25 cellular contexts compared by ENCODE assay signal in genomic region chr19:30207357-30207756, GRCh38.
"Had no signal": no experiment of that assay in that cellular context is flagged by ENCODE, and none has a peak within 500 bp of the region (broad histone marks: within the 10 kb centered on the region; RNA-seq: fewer than 3 reads in every experiment).

No MANE protein-coding gene starts in this region.

- ATAC-seq: effector memory CD8-positive, alpha-beta T cell; foreskin keratinocyte; left colon; left ventricle myocardium superior; natural killer cell treated with Interleukin-12 subunit alpha and Interleukin-12 subunit beta and Interleukin-15 and Interleukin-18, amount 100 ng/mL, for 72 hours; pancreas; right cardiac atrium; stimulated activated effector memory CD8-positive, alpha-beta T cell treated with anti-CD3 and anti-CD28 coated beads, Interleukin-12 subunit alpha, Interleukin-12 subunit beta, amount 100 ng/mL, for 72 hours; stimulated activated naive CD8-positive, alpha-beta T cell treated with anti-CD3 and anti-CD28 coated beads, Interleukin-15, Interleukin-2, amounts not matched to agents 100 U/mL and 50 U/mL, for 24 hours had no signal

- H3K27ac Mint-ChIP-seq: effector memory CD8-positive, alpha-beta T cell; natural killer cell treated with Interleukin-12 subunit alpha and Interleukin-12 subunit beta and Interleukin-15 and Interleukin-18, amount 100 ng/mL, for 72 hours; neural progenitor cell; progenitor cell of endocrine pancreas; stimulated activated effector memory CD8-positive, alpha-beta T cell treated with anti-CD3 and anti-CD28 coated beads, Interleukin-12 subunit alpha, Interleukin-12 subunit beta, amount 100 ng/mL, for 72 hours had no signal

- H3K9ac ChIP-seq: neural progenitor cell had no signal

- H3K9me3 ChIP-seq: pancreas, suprapubic skin, thyroid gland, upper lobe of left lung, uterus had no signal

- H3K27ac ChIP-seq: dorsolateral prefrontal cortex, foreskin keratinocyte, hepatocyte, neural progenitor cell, pancreas, suprapubic skin, thyroid gland, upper lobe of left lung, uterus had no signal

- H3K4me3 Mint-ChIP-seq: effector memory CD8-positive, alpha-beta T cell; natural killer cell treated with Interleukin-12 subunit alpha and Interleukin-12 subunit beta and Interleukin-15 and Interleukin-18, amount 100 ng/mL, for 72 hours; neural progenitor cell; stimulated activated effector memory CD8-positive, alpha-beta T cell treated with anti-CD3 and anti-CD28 coated beads, Interleukin-12 subunit alpha, Interleukin-12 subunit beta, amount 100 ng/mL, for 72 hours had no signal

- DNase-seq: cortex of kidney; dorsolateral prefrontal cortex; effector memory CD8-positive, alpha-beta T cell; foreskin keratinocyte; left colon; left ventricle myocardium superior; mesenchymal stem cell; midbrain; nucleus accumbens; pancreas; right cardiac atrium; small intestine; stimulated activated CD4-positive, alpha-beta T cell treated with anti-CD3 and anti-CD28 coated beads, Interleukin-2, amount 100 ng/mL, for 48 hours; stimulated activated CD8-positive, alpha-beta memory T cell treated with anti-CD3 and anti-CD28 coated beads, Interleukin-4, amount 100 ng/mL, for 48 hours; stimulated activated naive CD8-positive, alpha-beta T cell treated with anti-CD3 and anti-CD28 coated beads, Interleukin-15, Interleukin-2, amounts not matched to agents 100 U/mL and 50 U/mL, for 24 hours; thyroid gland; upper lobe of left lung; uterus had no signal

- H3K9me3 Mint-ChIP-seq: effector memory CD8-positive, alpha-beta T cell; natural killer cell treated with Interleukin-12 subunit alpha and Interleukin-12 subunit beta and Interleukin-15 and Interleukin-18, amount 100 ng/mL, for 72 hours; stimulated activated effector memory CD8-positive, alpha-beta T cell treated with anti-CD3 and anti-CD28 coated beads, Interleukin-12 subunit alpha, Interleukin-12 subunit beta, amount 100 ng/mL, for 72 hours had no signal

- H3K36me3 Mint-ChIP-seq: natural killer cell treated with Interleukin-12 subunit alpha and Interleukin-12 subunit beta and Interleukin-15 and Interleukin-18, amount 100 ng/mL, for 72 hours; neural progenitor cell; stimulated activated effector memory CD8-positive, alpha-beta T cell treated with anti-CD3 and anti-CD28 coated beads, Interleukin-12 subunit alpha, Interleukin-12 subunit beta, amount 100 ng/mL, for 72 hours had no signal

- H3K36me3 ChIP-seq: neural progenitor cell, pancreas, suprapubic skin, thyroid gland, upper lobe of left lung, uterus had no signal

- H3K4me3 ChIP-seq: dorsolateral prefrontal cortex, hepatocyte, lung, neural progenitor cell, pancreas, suprapubic skin, thyroid gland, upper lobe of left lung, uterus had no signal

- H3K27me3 ChIP-seq: foreskin keratinocyte, neural progenitor cell, pancreas, thyroid gland, upper lobe of left lung, uterus had no signal

- H3K4me1 Mint-ChIP-seq: stimulated activated effector memory CD8-positive, alpha-beta T cell treated with anti-CD3 and anti-CD28 coated beads, Interleukin-12 subunit alpha, Interleukin-12 subunit beta, amount 100 ng/mL, for 72 hours had no signal

- H3K4me1 ChIP-seq: foreskin keratinocyte, neural progenitor cell, pancreas, suprapubic skin, thyroid gland, upper lobe of left lung, uterus had no signal
